Comparison of ENCODE assay signal across 16 cellular contexts in the genomic region with DNA sequence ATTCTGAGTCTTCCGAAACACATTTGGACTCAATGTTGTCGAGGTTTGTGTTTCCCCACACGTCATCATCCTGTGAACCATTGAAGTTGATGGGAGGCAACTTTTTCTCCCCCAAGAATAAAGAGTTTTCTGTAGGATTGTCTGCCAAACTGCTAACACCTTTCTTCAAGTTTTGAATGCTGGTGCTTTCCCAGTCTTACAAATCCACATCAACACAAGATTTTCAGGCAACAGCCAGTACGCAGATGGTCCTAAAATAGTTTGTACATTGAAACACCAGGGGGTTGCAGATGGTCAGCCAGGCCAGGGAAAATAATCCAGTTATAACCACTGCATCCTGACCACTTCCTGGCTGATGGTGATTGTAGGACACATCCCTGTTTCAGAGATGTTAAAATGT.
"Had no signal": no experiment of that assay in that cellular context is flagged by ENCODE, and none has a peak within 500 bp of the region (broad histone marks: within the 10 kb centered on the region; RNA-seq: fewer than 3 reads in every experiment).

No MANE protein-coding gene starts in this region.

- H3K4me1 ChIP-seq: foreskin keratinocyte, pancreas, prostate gland, sigmoid colon had no signal

- H3K27me3 ChIP-seq: foreskin keratinocyte, pancreas, sigmoid colon had no signal

- H3K4me3 ChIP-seq: mucosa of descending colon, pancreas, prostate gland, sigmoid colon had no signal

- H3K4me3 Mint-ChIP-seq: central memory CD8-positive, alpha-beta T cell; natural killer cell; neural crest cell had no signal

- ATAC-seq: foreskin keratinocyte, left colon, mucosa of descending colon, natural killer cell, pancreas had no signal

- H3K36me3 Mint-ChIP-seq: natural killer cell had no signal

- H3K27ac ChIP-seq: foreskin keratinocyte, pancreas, prostate gland had no signal

- H3K9me3 ChIP-seq: mucosa of descending colon, pancreas, prostate gland, sigmoid colon had no signal

- DNase-seq: erythroblast; foreskin keratinocyte; hippocampal formation; left colon; mucosa of descending colon; natural killer cell; nucleus accumbens; pancreas; sigmoid colon; small intestine; stimulated activated CD4-positive, alpha-beta T cell treated with anti-CD3 and anti-CD28 coated beads, Interleukin-2, amount 100 ng/mL, for 48 hours; stimulated activated naive CD4-positive, alpha-beta T cell treated with Interleukin-2 at 50 U/mL for 16 hours; trophoblast cell had no signal

- H3K9me3 Mint-ChIP-seq: central memory CD8-positive, alpha-beta T cell; natural killer cell had no signal

- H3K27ac Mint-ChIP-seq: natural killer cell had no signal

- H3K4me1 Mint-ChIP-seq: central memory CD8-positive, alpha-beta T cell; natural killer cell; neural crest cell had no signal

- H3K36me3 ChIP-seq: pancreas, prostate gland, sigmoid colon had no signal
